In the genomic region with DNA sequence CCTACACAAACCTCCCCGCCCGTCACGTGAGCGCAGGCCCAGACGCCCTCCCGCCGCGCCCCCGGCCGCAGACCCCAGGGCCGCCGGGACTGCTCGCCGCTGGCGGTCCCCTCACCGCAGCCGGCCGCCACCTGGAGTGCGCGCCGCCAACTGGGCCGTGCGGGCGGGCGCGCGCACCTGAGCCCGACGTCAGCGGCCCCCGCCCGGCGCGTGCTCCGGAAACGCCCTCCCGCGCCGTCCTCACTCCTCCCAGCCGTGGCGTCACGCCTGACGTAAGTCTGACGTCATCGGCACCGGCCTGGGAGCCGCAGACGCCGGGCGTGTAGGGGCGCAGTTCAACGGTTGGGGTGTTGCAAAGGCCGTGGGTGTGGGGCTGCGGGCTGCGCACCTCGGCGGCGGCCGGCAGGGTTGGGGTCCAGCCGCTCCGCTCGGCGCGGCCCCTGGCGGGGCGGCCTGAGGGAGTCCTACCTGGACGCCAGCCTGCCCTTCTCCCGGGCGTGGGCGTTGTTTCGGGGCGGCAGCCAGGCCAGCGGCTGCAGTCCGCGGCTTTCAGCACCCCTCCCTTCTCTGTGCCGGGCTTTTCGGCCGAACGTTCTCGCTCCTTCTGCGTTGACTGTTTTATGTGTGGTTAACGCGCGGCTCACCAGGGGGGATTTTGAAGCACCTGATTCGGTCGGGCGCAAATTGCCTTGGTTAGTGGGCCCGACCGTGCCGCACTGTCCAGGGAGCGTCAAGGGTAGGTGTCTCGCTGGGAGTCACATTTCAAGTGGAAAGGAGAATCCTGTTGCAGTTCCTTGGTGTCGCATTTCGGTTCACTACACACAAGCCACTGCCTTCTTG, we compare ENCODE assay signal across 8 cellular contexts. TPM values are rescaled to one million over a fixed set of nuclear protein-coding genes. Genes with fewer than 3 reads are reported as not detected.
DNase-seq lines count a peak whose midpoint lies in the region; ATAC-seq and TF ChIP-seq lines count a peak whose summit lies in the region.

TSS of gene JOSD1 (minus strand) at position 155 of the 840 bp plus-strand sequence. CDS start 956 bp downstream, outside the sequence.

- peak within 1 kb of the TSS; percentile 89 to 99 (median 93) for H3K27ac Mint-ChIP-seq in nephron

- H3K9me3 Mint-ChIP-seq in nephron, result no peaks in the 10 kb centered on the region

- TF ChIP-seq CTCF in fibroblast of the aortic adventitia (IDR thresholded peaks at IDR 0.05; ENCODE audit: insufficient read depth, low read length) (no peak), nephron (IDR thresholded peaks at IDR 0.05; ENCODE audit: unreplicated experiment in 3 of 3) (no peak)

- no peaks in the 10 kb centered on the region for H3K9me3 ChIP-seq in GM23248 (ENCODE audit: low read depth)

- peaks cover 42% of the 10 kb centered on the region for H3K4me1 ChIP-seq in GM23248 (ENCODE audit: insufficient read depth)

- no peaks in the 10 kb centered on the region for H3K36me3 ChIP-seq in GM23248 (ENCODE audit: low read depth)

- peak within 1 kb of the TSS; percentile 95 to 98 (median 97) for H3K4me3 Mint-ChIP-seq in nephron

- H3K9ac ChIP-seq in GM23248, result peak within 1 kb of the TSS; percentile 99

- in situ Hi-C loops in GM23248 (cut with MboI), result no loop called here

- peaks cover 12% of the 10 kb centered on the region for H3K36me3 Mint-ChIP-seq in nephron (ENCODE audit: low read depth)

- H3K27me3 ChIP-seq in GM23248 (replicated peaks; ENCODE audit: insufficient read depth), result no peaks in the 10 kb centered on the region

- peaks cover 49% of the 10 kb centered on the region for H3K4me1 Mint-ChIP-seq in nephron

- H3K27me3 Mint-ChIP-seq in nephron (ENCODE audit: low read depth), result no peaks in the 10 kb centered on the region

- peak within 1 kb of the TSS; percentile 97 for H3K27ac ChIP-seq in GM23248

- ATAC-seq in stimulated activated naive CD8-positive, alpha-beta T cell treated with anti-CD3 and anti-CD28 coated beads, Interleukin-15, Interleukin-2, amounts not matched to agents 100 U/mL and 50 U/mL, for 24 hours, result peak; percentile 44

- peaks cover 46% of the 10 kb centered on the region for H3F3A ChIP-seq in GM23248 (ENCODE audit: insufficient read depth)

- H4K20me1 ChIP-seq in GM23248 (ENCODE audit: insufficient read depth), result no peaks in the 10 kb centered on the region

- peak within 1 kb of the TSS; percentile 87 for H3K4me3 ChIP-seq in GM23248
- H3K4me3 ChIP-seq in fibroblast of the aortic adventitia (ENCODE audit: low read depth, low read length), result peak within 1 kb of the TSS; percentile 87

- peak within 1 kb of the TSS; percentile 72 for H2AFZ ChIP-seq in GM23248

- WGBS in GM23248 (ENCODE audit: low coverage in 1 of 2, low lambda C conversion rate in 2 of 2, missing lambda C conversion rate in 2 of 2), 2 experiments, result 1% methylated on average over 65 to 84 of the region's 94 CpGs

- H3K9me2 ChIP-seq in GM23248 (ENCODE audit: insufficient read depth), result no peaks in the 10 kb centered on the region

- H3K79me2 ChIP-seq in GM23248 (ENCODE audit: insufficient read depth), result peaks cover 42% of the 10 kb centered on the region

- H3K4me2 ChIP-seq in GM23248 (ENCODE audit: unreplicated experiment), result peak within 1 kb of the TSS; percentile 95

- DNase-seq in DMS79 (lab: John Stamatoyannopoulos, UW) (peak; percentile 44), GM23248 (peak; percentile 96), M059J (ENCODE audit: low read depth) (peak; percentile 85), SHP77 treated with DMSO at 0.1 percent for 48 hours (lab: John Stamatoyannopoulos, UW) (peak; percentile 41), activated gamma-delta T cell (lab: John Stamatoyannopoulos, UW) (peak; percentile 99), fibroblast of the aortic adventitia (ENCODE audit: low read depth) (peak; percentile 94)
- peak; percentile 100 for DNase-seq in stimulated activated naive CD8-positive, alpha-beta T cell treated with anti-CD3 and anti-CD28 coated beads, Interleukin-15, Interleukin-2, amounts not matched to agents 100 U/mL and 50 U/mL, for 24 hours

RNA-seq across cellular contexts. Expression of gene JOSD1, which starts in this region (rescaled TPM):
- total RNA-seq in GM23248 (2014; rRNA removed; shearing (Covaris generic)), result 47.0 and 51.2 TPM in 2 replicates
- 5.5 and 6.6 TPM in 2 replicates for polyA plus RNA-seq in GM23248 (2016; fragmentation: Nextera tagmentation; extraction: Ambion mirVana)
- total RNA-seq in M059J (2014; rRNA removed; shearing (Covaris generic)), result 53.3 and 68.9 TPM in 2 replicates
- total RNA-seq in fibroblast of the aortic adventitia (ENCODE audit: low replicate concordance), result 56.4 and 61.2 TPM in 2 replicates

Comparison
In these comparisons a context has a peak if more than half of its experiments do, and no peak if none do; other contexts are left out.
1. Peak in every context shown above with its lines: DNase-seq, ATAC-seq, H3K4me3 ChIP-seq and H3K27ac ChIP-seq.
2. DNase-seq: peak in every context shown above with its lines; median percentile 100 in stimulated activated naive CD8-positive, alpha-beta T cell treated with anti-CD3 and anti-CD28 coated beads, Interleukin-15, Interleukin-2, amounts not matched to agents 100 U/mL and 50 U/mL, for 24 hours; 99 in activated gamma-delta T cell; 96 in GM23248; 94 in fibroblast of the aortic adventitia; 85 in M059J; 44 in DMS79; 41 in SHP77 treated with DMSO at 0.1 percent for 48 hours.